ENCODE assay signal across 1 cellular context in the genomic region with DNA sequence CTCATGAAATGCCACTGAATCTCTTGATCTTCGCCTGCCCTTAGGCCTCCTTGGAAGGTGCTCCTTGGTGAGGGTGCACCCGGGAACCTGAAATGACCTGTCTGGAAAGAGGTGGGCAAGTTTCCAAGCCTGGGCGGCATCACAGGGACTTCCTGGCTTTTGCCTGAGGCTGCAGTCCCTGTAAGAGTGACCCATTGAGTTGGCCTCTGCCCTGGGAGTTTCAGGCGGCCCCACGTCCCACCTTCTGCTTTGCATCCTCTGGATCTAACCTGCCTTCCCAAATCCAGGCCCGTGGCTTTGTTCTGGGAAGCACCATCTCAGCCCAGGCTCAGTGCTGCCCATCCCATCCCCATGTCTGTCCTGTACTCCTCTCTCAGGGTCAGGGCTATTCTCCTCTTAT.
TF ChIP-seq lines count a peak whose summit lies in the region.

No MANE protein-coding gene starts in this region.

TF ChIP-seq in H1, 55 proteins besides CTCF, POLR2A, EP300 and RAD21:
- TF ChIP-seq SIX5 (IDR thresholded peaks at IDR 0.05; ENCODE audit: low read depth, low read length): no peak
- TF ChIP-seq PHF8 (conservative IDR thresholded peaks at IDR 0.05; ENCODE audit: low read depth, low read length): no peak
- no peak for TF ChIP-seq RBBP5 (IDR thresholded peaks at IDR 0.05; ENCODE audit: borderline replicate concordance, low read depth, low read length)
- no peak for TF ChIP-seq SIRT6 (IDR thresholded peaks at IDR 0.05; ENCODE audit: low read length)
- TF ChIP-seq MAFK (IDR thresholded peaks at IDR 0.05; ENCODE audit: low read depth, low read length): no peak
- no peak for TF ChIP-seq HDAC6 (IDR thresholded peaks at IDR 0.05; ENCODE audit: low read depth, low read length)
- no peak for TF ChIP-seq FOSL1 (IDR thresholded peaks at IDR 0.05; ENCODE audit: insufficient read depth, low read depth, low read length)
- no peak for TF ChIP-seq NRF1 (IDR thresholded peaks at IDR 0.05; ENCODE audit: low read depth, low read length)
- no peak for TF ChIP-seq KDM4A (IDR thresholded peaks at IDR 0.05; ENCODE audit: low read depth, low read length, severe bottlenecking)
